ENCODE assay signal across 1 cellular context in the genomic region with DNA sequence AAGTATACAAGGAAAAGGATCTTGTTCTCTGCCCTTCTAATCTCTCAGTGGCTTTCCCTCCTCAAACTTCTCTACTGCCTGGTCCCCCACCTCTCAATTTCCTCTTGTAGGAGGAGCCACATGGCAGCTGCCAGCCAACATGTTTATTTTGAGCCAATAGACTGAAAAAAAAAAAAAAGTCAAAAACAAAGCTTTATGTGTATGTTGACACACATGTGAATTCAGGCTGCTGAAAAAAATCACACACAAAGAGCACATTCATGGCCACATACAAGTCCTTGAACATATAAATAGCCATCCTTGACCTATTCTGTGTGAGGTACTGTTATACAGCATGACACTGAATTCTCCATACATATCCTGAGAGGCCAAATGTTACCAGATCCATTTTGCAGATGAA.
TF ChIP-seq lines count a peak whose summit lies in the region.

No MANE protein-coding gene starts in this region.

TF ChIP-seq in endothelial cell of umbilical vein, 7 proteins besides CTCF, POLR2A, EP300 and RAD21:
- TF ChIP-seq JUN (IDR thresholded peaks at IDR 0.05; ENCODE audit: borderline replicate concordance, insufficient read depth, insufficient read length, low read depth), result no peak
- no peak for TF ChIP-seq FOS (IDR thresholded peaks at IDR 0.05; ENCODE audit: borderline replicate concordance, insufficient read depth, low read length)
- no peak for TF ChIP-seq MYC (IDR thresholded peaks at IDR 0.05; ENCODE audit: low read depth, low read length)
- TF ChIP-seq EZH2 (IDR thresholded peaks at IDR 0.05; ENCODE audit: borderline replicate concordance, low read depth, low read length, severe bottlenecking), result no peak
- TF ChIP-seq, protein P1, sequence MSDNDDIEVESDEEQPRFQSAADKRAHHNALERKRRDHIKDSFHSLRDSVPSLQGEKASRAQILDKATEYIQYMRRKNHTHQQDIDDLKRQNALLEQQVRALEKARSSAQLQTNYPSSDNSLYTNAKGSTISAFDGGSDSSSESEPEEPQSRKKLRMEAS (IDR thresholded peaks at IDR 0.05; ENCODE audit: insufficient read depth, insufficient read length), result no peak
- TF ChIP-seq POLR2AphosphoS5 (IDR thresholded peaks at IDR 0.05; ENCODE audit: insufficient read depth, low read depth, low read length), result no peak
- TF ChIP-seq GATA2 (IDR thresholded peaks at IDR 0.05; ENCODE audit: insufficient read depth, insufficient read length, low read depth, low read length), result no peak
